7 cellular contexts compared by ENCODE assay signal in genomic region chr1:149851585-149852213, GRCh38. TPM values are rescaled to one million over a fixed set of nuclear protein-coding genes. Genes with fewer than 3 reads are reported as not detected.
DNase-seq lines count a peak whose midpoint lies in the region; ATAC-seq and TF ChIP-seq lines count a peak whose summit lies in the region.
"Not testable (repeated sequence)": the region's sequence is repeated elsewhere in the genome, so short reads cannot be mapped to it uniquely, and the experiment has no call there.

No MANE protein-coding gene starts in this region.

- WGBS in mammary epithelial cell (ENCODE audit: low coverage, missing lambda C conversion rate): no CpG with 5 or more reads among the region's 53 CpGs

- in situ Hi-C loops in mammary epithelial cell (cut with MboI; ENCODE audit: low sequenced_read_pairs in 2 of 2): not testable (repeated sequence)

- H3K27ac ChIP-seq in PC-9; mammary epithelial cell (ENCODE audit: insufficient read depth, low read depth, low read length): not testable (repeated sequence)

- not testable (repeated sequence) for H3K27me3 ChIP-seq in PC-9 (ENCODE audit: insufficient read depth, low read depth); mammary epithelial cell (ENCODE audit: insufficient read depth, low read length)

- H3K79me2 ChIP-seq in PC-9 (ENCODE audit: low read depth): peaks cover 35% of the 10 kb centered on the region
- peaks cover 34% of the 10 kb centered on the region for H3K79me2 ChIP-seq in mammary epithelial cell (ENCODE audit: insufficient read depth, low read length)

- not testable (repeated sequence) for H3K4me3 Mint-ChIP-seq in naive B cell

- H3K9ac ChIP-seq in mammary epithelial cell (ENCODE audit: insufficient read depth, low read length): not testable (repeated sequence)

- H3K4me3 ChIP-seq in PC-9; mammary epithelial cell (replicated peaks in 1 of 3; ENCODE audit: insufficient read depth in 1 of 3, low read depth in 2 of 3, low read length in 3 of 3): not testable (repeated sequence)

- TF ChIP-seq CTCF in PC-9 (conservative IDR thresholded peaks at IDR 0.05); mammary epithelial cell (conservative IDR thresholded peaks at IDR 0.05 in 1 of 2, IDR thresholded peaks at IDR 0.05 in 1 of 2; ENCODE audit: extremely low read depth in 1 of 2, insufficient read depth in 1 of 2, low read depth in 1 of 2, low read length in 2 of 2): not testable (repeated sequence)

- H3K27ac Mint-ChIP-seq in naive B cell: not testable (repeated sequence)

- H3K4me1 ChIP-seq in PC-9 (replicated peaks; ENCODE audit: insufficient read depth): peaks cover 25% of the 10 kb centered on the region
- peaks cover 29% of the 10 kb centered on the region for H3K4me1 ChIP-seq in mammary epithelial cell (ENCODE audit: insufficient read depth, low read length)

- peaks cover 18% of the 10 kb centered on the region; the same call in 1 of the 2 replicates for H4K20me1 ChIP-seq in PC-9 (ENCODE audit: insufficient read depth)
- H4K20me1 ChIP-seq in mammary epithelial cell (ENCODE audit: insufficient read depth, low read length): not testable (repeated sequence)

- ATAC-seq in GM18870 (IDR thresholded peaks at IDR 0.05; ENCODE audit: unreplicated experiment) (peak; percentile 22), GM21381 (IDR thresholded peaks at IDR 0.05; ENCODE audit: unreplicated experiment) (peak; percentile 40), HG02678 (IDR thresholded peaks at IDR 0.05; ENCODE audit: unreplicated experiment) (peak; percentile 44), HG03108 (IDR thresholded peaks at IDR 0.05; ENCODE audit: unreplicated experiment) (peak; percentile 39), naive B cell (ENCODE audit: low read depth in 2 of 2) (peak; percentile 63 to 68)

- not testable (repeated sequence) for H3K9me2 ChIP-seq in PC-9 (ENCODE audit: insufficient read depth)

- dilution Hi-C loops in mammary epithelial cell (cut with HindIII; ENCODE audit: low sequenced_read_pairs): not testable (repeated sequence)

- not testable (repeated sequence) for H3K27me3 Mint-ChIP-seq in naive B cell

- POLR2A ChIA-PET in PC-9 (lab: Charles Lee; ENCODE audit: unreplicated experiment): not testable (repeated sequence)

- not testable (repeated sequence) for DNase-seq in PC-9, mammary epithelial cell, naive B cell

- H3K9me3 Mint-ChIP-seq in naive B cell: not testable (repeated sequence)

- H3K4me1 Mint-ChIP-seq in naive B cell: peaks cover 24 to 33% (median 31%) of the 10 kb centered on the region in 3 donors

- H3F3A ChIP-seq in PC-9 (ENCODE audit: insufficient read depth, low read depth): peaks cover 23% of the 10 kb centered on the region

- H3K36me3 ChIP-seq in PC-9 (ENCODE audit: low read depth); mammary epithelial cell (ENCODE audit: insufficient read depth, low read length): not testable (repeated sequence)

- H2AFZ ChIP-seq in PC-9; mammary epithelial cell (ENCODE audit: low read depth, low read length): not testable (repeated sequence)

- H3K9me3 ChIP-seq in PC-9 (ENCODE audit: insufficient read depth, low read depth); mammary epithelial cell (replicated peaks; ENCODE audit: insufficient read depth, low read length): not testable (repeated sequence)

- BruUV-seq in PC-9 (replicated peaks; lab: Mats Ljungman, UMichigan): TSS peak; percentile 56
- BruUV-seq in mammary epithelial cell (replicated peaks; lab: Mats Ljungman, UMichigan): TSS peak; percentile 24

- intact Hi-C loops in PC-9 (cut with micrococcal nuclease; ENCODE audit: unreplicated experiment); mammary epithelial cell (cut with micrococcal nuclease): not testable (repeated sequence)

- CTCF ChIA-PET in PC-9 (lab: Charles Lee); mammary epithelial cell (lab: Charles Lee; ENCODE audit: low non-redundant PET): not testable (repeated sequence)

- not testable (repeated sequence) for H3K36me3 Mint-ChIP-seq in naive B cell

- not testable (repeated sequence) for H3K4me2 ChIP-seq in PC-9; mammary epithelial cell (ENCODE audit: insufficient read depth, low read depth, low read length)

RNA-seq across cellular contexts. Expression of gene BOLA1, which starts 47.7 kb away (rescaled TPM):
- 16.2 and 23.7 TPM in 2 replicates for total RNA-seq in PC-9 (2021)
- total RNA-seq in mammary epithelial cell: 10 to 100 TPM in 1 of 2 donors, 1 to 10 TPM in 1; 7.7 to 15.8 TPM
- polyA plus RNA-seq in mammary epithelial cell: 13.8 TPM
- not detected for polyA minus RNA-seq in mammary epithelial cell
- 10 to 100 TPM; 19.2 to 37.0 (median 28.0) TPM for polyA plus RNA-seq in naive B cell (ENCODE audit: low read depth in 6 of 6)
